9 cellular contexts compared by ENCODE assay signal in the genomic region with DNA sequence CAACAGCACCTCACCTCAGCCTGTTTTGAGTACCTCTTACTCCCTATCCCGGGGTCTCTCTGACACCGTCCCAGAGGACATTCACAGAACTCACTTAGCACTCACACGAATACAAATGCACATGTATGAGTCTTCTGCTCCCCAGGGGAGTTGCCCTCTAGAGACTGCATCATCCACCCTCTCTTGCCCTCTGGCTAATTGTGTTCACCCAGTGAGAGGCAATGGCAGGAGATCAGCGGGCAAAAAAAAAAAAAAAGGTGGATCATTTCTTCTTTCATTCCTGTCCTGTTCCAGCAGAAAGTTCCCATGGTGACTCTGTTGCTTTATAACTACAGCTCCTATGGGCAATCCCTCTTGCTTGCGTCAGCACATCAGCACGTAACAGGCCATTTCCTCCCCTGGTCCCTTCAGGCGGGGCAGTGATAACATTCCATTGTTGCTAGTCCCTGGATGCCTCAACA. TPM values are rescaled to one million over a fixed set of nuclear protein-coding genes. Genes with fewer than 3 reads are reported as not detected.
DNase-seq lines count a peak whose midpoint lies in the region; ATAC-seq and TF ChIP-seq lines count a peak whose summit lies in the region.
"Had no signal": no experiment of that assay in that cellular context is flagged by ENCODE, and none has a peak within 500 bp of the region (broad histone marks: within the 10 kb centered on the region; RNA-seq: fewer than 3 reads in every experiment).

No MANE protein-coding gene starts in this region.

- H3K27ac Mint-ChIP-seq in H9, result peak overlapping the region; percentile 29 to 56 (median 55); a peak in 5 of 7 replicates
- H3K27ac Mint-ChIP-seq: brain had no signal

- no peaks in the 10 kb centered on the region for H3F3A ChIP-seq in smooth muscle cell (ENCODE audit: low read depth)

- H3K27me3 ChIP-seq in H9 (ENCODE audit: insufficient read depth, low read length) (no peaks in the 10 kb centered on the region), smooth muscle cell (ENCODE audit: low read depth) (no peaks in the 10 kb centered on the region)

- no peak overlapping the region for H3K23ac ChIP-seq in H9 (ENCODE audit: insufficient read length, low read depth, low read length)

- no peak overlapping the region for H3K14ac ChIP-seq in H9 (ENCODE audit: insufficient read depth, low read length)

- no peak overlapping the region; the same call in 1 of the 2 replicates for H3K4ac ChIP-seq in H9 (ENCODE audit: low read depth, low read length)

- no peak overlapping the region for H2BK120ac ChIP-seq in H9 (ENCODE audit: low read depth, low read length, poor library complexity, severe bottlenecking)

- H2AFZ ChIP-seq in H9 (ENCODE audit: low read length) (no peak overlapping the region), smooth muscle cell (ENCODE audit: low read depth) (peak overlapping the region; percentile 63)

- H2BK20ac ChIP-seq in H9 (ENCODE audit: low read depth, low read length, poor library complexity, severe bottlenecking), result peak overlapping the region; percentile 50

- no peak for TF ChIP-seq CTCF in H9 (conservative IDR thresholded peaks at IDR 0.05)
- TF ChIP-seq CTCF in smooth muscle cell (IDR thresholded peaks at IDR 0.05; ENCODE audit: borderline replicate concordance, insufficient read depth, poor library complexity, severe bottlenecking), result no peak
- TF ChIP-seq CTCF in GM20000 (IDR thresholded peaks at IDR 0.05; ENCODE audit: extremely low read depth, missing control alignments), result no peak

- peak overlapping the region; percentile 0 for H3K18ac ChIP-seq in H9 (ENCODE audit: insufficient read length, low read depth, low read length)

- no peak overlapping the region for H3K56ac ChIP-seq in H9 (ENCODE audit: insufficient read length, low read depth, low read length)

- H3K23me2 ChIP-seq in H9 (ENCODE audit: insufficient read length, low read depth, low read length, poor library complexity, severe bottlenecking), result no peaks in the 10 kb centered on the region

- H2AK5ac ChIP-seq in H9 (ENCODE audit: insufficient read length, low read length), result no peak overlapping the region

- no peaks in the 10 kb centered on the region for H3K27me3 Mint-ChIP-seq in H9 (ENCODE audit: low read depth)
- H3K27me3 Mint-ChIP-seq: brain had no signal

- no peak overlapping the region for H3K4me3 ChIP-seq in smooth muscle cell

- H3K79me2 ChIP-seq in H9 (ENCODE audit: insufficient read depth, low read length), result no peaks in the 10 kb centered on the region
- no peaks in the 10 kb centered on the region for H3K79me2 ChIP-seq in smooth muscle cell (ENCODE audit: low read depth)

- H3K36me3 Mint-ChIP-seq in H9 (ENCODE audit: insufficient read depth in 1 of 3, low read depth in 3 of 3), result no peaks in the 10 kb centered on the region
- H3K36me3 Mint-ChIP-seq: brain had no signal

- H3K4me2 ChIP-seq in H9 (ENCODE audit: insufficient read depth, insufficient read length, low read length) (no peak overlapping the region), smooth muscle cell (peak overlapping the region; percentile 35)

- H3K36me3 ChIP-seq in smooth muscle cell (ENCODE audit: low read depth), result no peaks in the 10 kb centered on the region

- no peaks in the 10 kb centered on the region; a peak in 1 of 5 replicates for H3K9me3 Mint-ChIP-seq in H9

- no peak overlapping the region for H3T11ph ChIP-seq in H9 (ENCODE audit: low read length)

- H3K4me3 Mint-ChIP-seq in H9, result no peak overlapping the region
- H3K4me3 Mint-ChIP-seq: brain had no signal

- no peaks in the 10 kb centered on the region for H4K20me1 ChIP-seq in H9 (ENCODE audit: control insufficient read depth, insufficient read depth, insufficient read length)
- no peaks in the 10 kb centered on the region for H4K20me1 ChIP-seq in smooth muscle cell (ENCODE audit: low read depth)

- no peak overlapping the region for H3K9ac ChIP-seq in H9 (ENCODE audit: extremely low read depth, insufficient read length, low read length)
- H3K9ac ChIP-seq in smooth muscle cell (ENCODE audit: low read depth), result peak overlapping the region; percentile 58

- no peak overlapping the region for H2BK15ac ChIP-seq in H9 (ENCODE audit: low read depth, low read length)

- no peak overlapping the region for H2BK5ac ChIP-seq in H9 (ENCODE audit: insufficient read length, low read length)

- H3K79me1 ChIP-seq in H9 (ENCODE audit: insufficient read depth, low read depth, low read length, poor library complexity, severe bottlenecking), result no peaks in the 10 kb centered on the region

- WGBS in H9 (ENCODE audit: extremely low coverage, insufficient read length, low lambda C conversion rate), result no CpG with 5 or more reads among the region's 7 CpGs
- 18% methylated on average over 7 of the region's 7 CpGs for WGBS in smooth muscle cell (ENCODE audit: low lambda C conversion rate)

- H3K27ac ChIP-seq in H9 (ENCODE audit: insufficient read length, low read depth, low read length) (no peak overlapping the region), smooth muscle cell (ENCODE audit: low read depth) (peak overlapping the region; percentile 91)

- DNase-seq in H9 (peak; percentile 81), T1000 (lab: John Stamatoyannopoulos, UW) (peak; percentile 88), glomerular endothelial cell (ENCODE audit: extremely low read depth, low read depth, low spot score) (peak; percentile 67), smooth muscle cell (lab: John Stamatoyannopoulos, UW; ENCODE audit: unreplicated experiment) (no peak), GM20000 (ENCODE audit: low spot score) (no peak), activated gamma-delta T cell treated with Interleukin-2 at 50 U/mL for 16 hours (no peak)
- DNase-seq: activated CD8-positive, alpha-beta memory T cell treated with anti-CD3 and anti-CD28 coated beads, Interleukin-2, amount 50 U/mL, for 4 hours had no signal

- H3K9me3 ChIP-seq in H9 (ENCODE audit: control insufficient read depth, low read depth, low read length), result no peaks in the 10 kb centered on the region
- H3K9me3 ChIP-seq in smooth muscle cell (replicated peaks; ENCODE audit: low read depth), result no peaks in the 10 kb centered on the region

- no peak overlapping the region for H4K5ac ChIP-seq in H9 (ENCODE audit: insufficient read length, low read depth, low read length)

- no peak overlapping the region for H2BK12ac ChIP-seq in H9 (ENCODE audit: insufficient read length, low read depth, low read length)

- ATAC-seq in HG03135 (IDR thresholded peaks at IDR 0.05; ENCODE audit: unreplicated experiment), result no peak

- no peak overlapping the region for H4K8ac ChIP-seq in H9 (replicated peaks; ENCODE audit: insufficient read length, low read depth, low read length)

- H4K91ac ChIP-seq in H9 (ENCODE audit: insufficient read length, low read depth, low read length), result no peak overlapping the region

- H3K4me1 ChIP-seq in H9 (ENCODE audit: insufficient read depth, low read length), result no peaks in the 10 kb centered on the region
- peaks cover 12% of the 10 kb centered on the region for H3K4me1 ChIP-seq in smooth muscle cell (ENCODE audit: low read depth)

- peaks cover 7 to 11% of the 10 kb centered on the region in 2 experiments for H3K4me1 Mint-ChIP-seq in H9

RNA-seq across cellular contexts. Expression of a gene that starts 23.6 kb away (rescaled TPM):
- total RNA-seq in H9 (2021) (62.6 and 63.0 TPM in 2 replicates), glomerular endothelial cell (47.0 and 55.5 TPM in 2 replicates), smooth muscle cell (70.1 and 88.4 TPM in 2 replicates)
- polyA plus RNA-seq in smooth muscle cell, result 81.9 and 89.3 TPM in 2 replicates

Comparison
In these comparisons a context has a peak if more than half of its experiments do, and no peak if none do; other contexts are left out.
1. DNase-seq: peak in H9 (single experiment), T1000 (single experiment) and glomerular endothelial cell (single experiment); none in smooth muscle cell (single experiment), GM20000 (single experiment) and activated gamma-delta T cell treated with Interleukin-2 at 50 U/mL for 16 hours (single experiment).